12 cellular contexts compared by ENCODE assay signal in the genomic region with DNA sequence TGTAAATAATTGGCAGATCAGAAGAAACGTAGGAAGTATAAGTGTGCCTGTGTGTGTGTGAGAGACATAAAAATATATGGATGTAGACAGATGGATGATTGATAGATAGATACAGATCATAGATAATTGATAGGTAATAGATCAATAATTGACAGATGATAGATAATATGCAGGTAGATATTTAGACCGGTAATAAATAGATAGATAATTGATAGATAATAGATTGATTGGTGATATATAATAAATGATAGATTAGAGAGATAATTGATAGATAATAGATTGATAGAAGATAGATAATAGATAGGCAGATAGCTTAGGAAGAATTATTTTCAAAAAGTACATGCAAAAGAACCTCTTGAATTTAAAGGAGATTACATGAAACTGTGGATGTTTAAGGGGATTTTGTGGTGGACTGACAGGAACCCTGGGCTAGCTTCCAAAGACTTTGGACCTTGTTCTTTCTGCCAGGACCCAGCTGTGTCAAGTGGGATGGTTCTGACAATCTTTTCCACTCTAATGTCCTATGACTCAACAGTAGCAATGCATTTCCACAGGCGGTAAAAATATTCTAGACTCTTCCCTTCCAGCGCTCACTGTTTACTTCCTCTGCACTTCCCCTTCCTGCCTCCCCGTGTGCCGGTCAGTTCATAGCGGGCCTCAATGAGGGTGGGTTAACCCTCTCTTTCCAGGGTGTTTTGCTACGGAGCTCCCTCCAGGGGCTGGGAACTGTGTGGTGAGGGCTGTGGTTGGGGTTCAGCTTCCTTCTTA. TPM values are rescaled to one million over a fixed set of nuclear protein-coding genes. Genes with fewer than 3 reads are reported as not detected.
DNase-seq lines count a peak whose midpoint lies in the region; ATAC-seq, FAIRE-seq and TF ChIP-seq lines count a peak whose summit lies in the region.
"Had no signal": no experiment of that assay in that cellular context is flagged by ENCODE, and none has a peak within 500 bp of the region (broad histone marks: within the 10 kb centered on the region; RNA-seq: fewer than 3 reads in every experiment).

No MANE protein-coding gene starts in this region.

- FAIRE-seq in astrocyte (lab: Jason Lieb, UNC): no peak

- H3K27ac ChIP-seq in astrocyte (ENCODE audit: low read depth, low read length) (peak overlapping the region; percentile 54), smooth muscle cell (ENCODE audit: low read depth) (peak overlapping the region; percentile 63)

- H3K4me1 ChIP-seq in astrocyte (ENCODE audit: insufficient read depth, low read length) (peaks cover 34% of the 10 kb centered on the region), smooth muscle cell (ENCODE audit: low read depth) (peaks cover 18% of the 10 kb centered on the region)

- H3K9ac ChIP-seq in astrocyte (ENCODE audit: low read length): peak overlapping the region; percentile 20
- H3K9ac ChIP-seq in smooth muscle cell (ENCODE audit: low read depth): no peak overlapping the region

- H4K20me1 ChIP-seq in astrocyte (ENCODE audit: insufficient read depth, low read length) (no peaks in the 10 kb centered on the region), smooth muscle cell (ENCODE audit: low read depth) (no peaks in the 10 kb centered on the region)

- H3K79me2 ChIP-seq in astrocyte (ENCODE audit: insufficient read depth, low read length) (no peaks in the 10 kb centered on the region), smooth muscle cell (ENCODE audit: low read depth) (no peaks in the 10 kb centered on the region)

- no peaks in the 10 kb centered on the region for H3F3A ChIP-seq in smooth muscle cell (ENCODE audit: low read depth)

- H2AFZ ChIP-seq in astrocyte (ENCODE audit: low read depth, low read length) (peak overlapping the region; percentile 29), smooth muscle cell (ENCODE audit: low read depth) (no peak overlapping the region)

- ATAC-seq in left lobe of liver: peak; percentile 39
- ATAC-seq in HG03280 (IDR thresholded peaks at IDR 0.05; ENCODE audit: unreplicated experiment): no peak
- ATAC-seq in GM21423 (IDR thresholded peaks at IDR 0.05; ENCODE audit: unreplicated experiment): no peak

- peak overlapping the region; percentile 62 for H3K27ac Mint-ChIP-seq in activated CD4-positive, alpha-beta T cell treated with anti-CD3 and anti-CD28 coated beads, Interleukin-2, amount 10 ng/mL, durations not matched to agents 24 days and 14 days
- H3K27ac Mint-ChIP-seq in astrocyte (ENCODE audit: unreplicated experiment): peak overlapping the region; percentile 87

- H3K4me2 ChIP-seq in astrocyte (ENCODE audit: low read length) (peak overlapping the region; percentile 59), smooth muscle cell (peak overlapping the region; percentile 65)

- H3K4me1 Mint-ChIP-seq in activated CD4-positive, alpha-beta T cell treated with anti-CD3 and anti-CD28 coated beads, Interleukin-2, amount 10 ng/mL, durations not matched to agents 24 days and 14 days: peaks cover 32% of the 10 kb centered on the region
- peaks cover 56% of the 10 kb centered on the region for H3K4me1 Mint-ChIP-seq in astrocyte (ENCODE audit: low read depth, unreplicated experiment)

- intact Hi-C loops in activated CD4-positive, alpha-beta T cell treated with anti-CD3 and anti-CD28 coated beads, Interleukin-2, amount 10 ng/mL, durations not matched to agents 24 days and 14 days (cut with micrococcal nuclease): no loop called here

- DNase-seq in activated CD4-positive, alpha-beta T cell treated with anti-CD3 and anti-CD28 coated beads, Interleukin-2, amount 10 ng/mL, durations not matched to agents 24 days and 14 days: no peak
- DNase-seq in activated CD4-positive, alpha-beta T cell treated with anti-CD3 and anti-CD28 coated beads, Interleukin-2, amount 50 U/mL, for 4 hours: no peak
- DNase-seq in astrocyte (ENCODE audit: low read depth): no peak
- no peak for DNase-seq in left lobe of liver (ENCODE audit: low spot score)
- DNase-seq in smooth muscle cell (lab: John Stamatoyannopoulos, UW; ENCODE audit: unreplicated experiment): no peak
- DNase-seq in mesenteric fat pad (ENCODE audit: low spot score): no peak
- DNase-seq: activated CD4-positive, alpha-beta T cell treated with anti-CD3 and anti-CD28 coated beads, Interleukin-2, amount 50 U/mL, for 48 hours; NCI-H2081 treated with DMSO at 0.1 percent for 48 hours; stimulated activated CD4-positive, alpha-beta T cell treated with anti-CD3 and anti-CD28 coated beads, Interleukin-4, amount 100 ng/mL, for 1 hour had no signal

- WGBS in smooth muscle cell (ENCODE audit: low lambda C conversion rate): 47% methylated on average over 8 of the region's 8 CpGs

- no peaks in the 10 kb centered on the region for H3K36me3 Mint-ChIP-seq in activated CD4-positive, alpha-beta T cell treated with anti-CD3 and anti-CD28 coated beads, Interleukin-2, amount 10 ng/mL, durations not matched to agents 24 days and 14 days (ENCODE audit: low read depth)
- no peaks in the 10 kb centered on the region for H3K36me3 Mint-ChIP-seq in astrocyte (ENCODE audit: low read depth, unreplicated experiment)
- H3K36me3 Mint-ChIP-seq: brain had no signal

- no peaks in the 10 kb centered on the region for H3K27me3 ChIP-seq in astrocyte (ENCODE audit: insufficient read depth, low read length)
- no peaks in the 10 kb centered on the region for H3K27me3 ChIP-seq in smooth muscle cell (ENCODE audit: low read depth)

- H3K4me3 Mint-ChIP-seq in activated CD4-positive, alpha-beta T cell treated with anti-CD3 and anti-CD28 coated beads, Interleukin-2, amount 10 ng/mL, durations not matched to agents 24 days and 14 days: peak overlapping the region; percentile 38
- H3K4me3 Mint-ChIP-seq in astrocyte (ENCODE audit: unreplicated experiment): peak overlapping the region; percentile 65
- H3K4me3 Mint-ChIP-seq: brain had no signal

- no peaks in the 10 kb centered on the region for H3K9me3 ChIP-seq in astrocyte (ENCODE audit: insufficient read depth, low read depth, low read length)
- H3K9me3 ChIP-seq in smooth muscle cell (replicated peaks; ENCODE audit: low read depth): no peaks in the 10 kb centered on the region

- H3K27me3 Mint-ChIP-seq in activated CD4-positive, alpha-beta T cell treated with anti-CD3 and anti-CD28 coated beads, Interleukin-2, amount 10 ng/mL, durations not matched to agents 24 days and 14 days: peaks cover 2% of the 10 kb centered on the region
- H3K27me3 Mint-ChIP-seq in astrocyte (ENCODE audit: low read depth, unreplicated experiment): no peaks in the 10 kb centered on the region

- no peak for TF ChIP-seq CTCF in astrocyte (IDR thresholded peaks at IDR 0.05; ENCODE audit: insufficient read depth, low read depth, low read length)
- no peak for TF ChIP-seq CTCF in smooth muscle cell (IDR thresholded peaks at IDR 0.05; ENCODE audit: borderline replicate concordance, insufficient read depth, poor library complexity, severe bottlenecking)

- H3K4me3 ChIP-seq in astrocyte (ENCODE audit: insufficient read depth, low read depth, low read length): peak overlapping the region; percentile 9
- H3K4me3 ChIP-seq in smooth muscle cell: no peak overlapping the region

- H3K9me3 Mint-ChIP-seq in activated CD4-positive, alpha-beta T cell treated with anti-CD3 and anti-CD28 coated beads, Interleukin-2, amount 10 ng/mL, durations not matched to agents 24 days and 14 days: no peaks in the 10 kb centered on the region
- no peaks in the 10 kb centered on the region for H3K9me3 Mint-ChIP-seq in astrocyte (ENCODE audit: unreplicated experiment)

- no peaks in the 10 kb centered on the region for H3K36me3 ChIP-seq in astrocyte (ENCODE audit: insufficient read depth, low read length)
- H3K36me3 ChIP-seq in smooth muscle cell (ENCODE audit: low read depth): no peaks in the 10 kb centered on the region

RNA-seq across cellular contexts. Expression of a gene that starts 39.4 kb away (rescaled TPM):
- total RNA-seq in activated CD4-positive, alpha-beta T cell treated with anti-CD3 and anti-CD28 coated beads, Interleukin-2, amount 10 ng/mL, durations not matched to agents 24 days and 14 days: 2.0 and 2.3 TPM in 2 replicates
- total RNA-seq in astrocyte (1.8 and 2.2 TPM in 2 replicates), left lobe of liver (1.8 TPM), smooth muscle cell (14.7 and 21.9 TPM in 2 replicates), mesenteric fat pad (7.6 TPM)
- polyA plus RNA-seq in smooth muscle cell: 4.2 and 12.9 TPM in 2 replicates
